In genomic region chr17:46930083-46930482, GRCh38 we compare ENCODE assay signal across 16 cellular contexts. TPM values are rescaled to one million over a fixed set of nuclear protein-coding genes. Genes with fewer than 3 reads are reported as not detected.
"Had no signal": no experiment of that assay in that cellular context is flagged by ENCODE, and none has a peak within 500 bp of the region (broad histone marks: within the 10 kb centered on the region; RNA-seq: fewer than 3 reads in every experiment).

No MANE protein-coding gene starts in this region.

- H3K4me3 ChIP-seq: SK-N-MC, suprapubic skin had no signal

- H3K27me3 ChIP-seq: suprapubic skin had no signal

- H3K27me3 Mint-ChIP-seq: activated CD4-positive, alpha-beta T cell treated with anti-CD3 and anti-CD28 coated beads, Interleukin-2, amount 10 ng/mL, durations not matched to agents 7 days and 5 days; activated naive CD8-positive, alpha-beta T cell treated with anti-CD3 and anti-CD28 coated beads, Interleukin-2, amount 10 ng/mL, durations not matched to agents 7 days and 5 days had no signal

- H3K9me3 ChIP-seq: suprapubic skin had no signal

- H3K4me3 Mint-ChIP-seq: activated CD4-positive, alpha-beta T cell treated with anti-CD3 and anti-CD28 coated beads, Interleukin-2, amount 10 ng/mL, durations not matched to agents 7 days and 5 days; activated naive CD8-positive, alpha-beta T cell treated with anti-CD3 and anti-CD28 coated beads, Interleukin-2, amount 10 ng/mL, durations not matched to agents 7 days and 5 days had no signal

- H3K9me3 Mint-ChIP-seq: activated CD4-positive, alpha-beta T cell treated with anti-CD3 and anti-CD28 coated beads, Interleukin-2, amount 10 ng/mL, durations not matched to agents 7 days and 5 days; activated naive CD8-positive, alpha-beta T cell treated with anti-CD3 and anti-CD28 coated beads, Interleukin-2, amount 10 ng/mL, durations not matched to agents 7 days and 5 days had no signal

- ATAC-seq: stimulated activated naive CD8-positive, alpha-beta T cell treated with anti-CD3 and anti-CD28 coated beads, Interleukin-15, Interleukin-2, amounts not matched to agents 100 U/mL and 50 U/mL, for 24 hours had no signal

- H3K27ac ChIP-seq: SK-N-MC, suprapubic skin had no signal

- H3K27ac Mint-ChIP-seq: activated CD4-positive, alpha-beta T cell treated with anti-CD3 and anti-CD28 coated beads, Interleukin-2, amount 10 ng/mL, durations not matched to agents 7 days and 5 days; activated naive CD8-positive, alpha-beta T cell treated with anti-CD3 and anti-CD28 coated beads, Interleukin-2, amount 10 ng/mL, durations not matched to agents 7 days and 5 days had no signal

- DNase-seq: activated CD4-positive, alpha-beta T cell treated with anti-CD3 and anti-CD28 coated beads, Interleukin-2, amount 10 ng/mL, durations not matched to agents 7 days and 5 days; activated CD8-positive, alpha-beta memory T cell treated with anti-CD3 and anti-CD28 coated beads, Interleukin-2, amount 50 U/mL, for 48 hours; activated gamma-delta T cell treated with Interleukin-2 at 50 U/mL for 16 hours; activated naive CD8-positive, alpha-beta T cell treated with anti-CD3 and anti-CD28 coated beads, Interleukin-2, amount 10 ng/mL, durations not matched to agents 7 days and 5 days; cerebellar nuclear complex; effector memory CD4-positive, alpha-beta T cell; erythroblast; hypothalamus; midbrain; posterior cingulate gyrus; stimulated activated CD4-positive, alpha-beta T cell treated with anti-CD3 and anti-CD28 coated beads, Interleukin-4, amount 100 ng/mL, for 24 hours; stimulated activated naive CD8-positive, alpha-beta T cell treated with anti-CD3 and anti-CD28 coated beads, Interleukin-15, Interleukin-2, amounts not matched to agents 100 U/mL and 50 U/mL, for 24 hours had no signal

RNA-seq across cellular contexts. Expression of gene RPRML, which starts 49.0 kb away (rescaled TPM):
- total RNA-seq: activated CD4-positive, alpha-beta T cell treated with anti-CD3 and anti-CD28 coated beads, Interleukin-2, amount 10 ng/mL, durations not matched to agents 7 days and 5 days; activated naive CD8-positive, alpha-beta T cell treated with anti-CD3 and anti-CD28 coated beads, Interleukin-2, amount 10 ng/mL, durations not matched to agents 7 days and 5 days; skeletal muscle tissue; ureter had no signal
